1 cellular context compared by ENCODE assay signal in genomic region chr20:10332656-10333421, GRCh38.
TF ChIP-seq lines count a peak whose summit lies in the region.

No MANE protein-coding gene starts in this region.

TF ChIP-seq in IMR-90, 13 proteins besides CTCF, POLR2A, EP300 and RAD21 (continued from another document):
- TF ChIP-seq, protein P1, sequence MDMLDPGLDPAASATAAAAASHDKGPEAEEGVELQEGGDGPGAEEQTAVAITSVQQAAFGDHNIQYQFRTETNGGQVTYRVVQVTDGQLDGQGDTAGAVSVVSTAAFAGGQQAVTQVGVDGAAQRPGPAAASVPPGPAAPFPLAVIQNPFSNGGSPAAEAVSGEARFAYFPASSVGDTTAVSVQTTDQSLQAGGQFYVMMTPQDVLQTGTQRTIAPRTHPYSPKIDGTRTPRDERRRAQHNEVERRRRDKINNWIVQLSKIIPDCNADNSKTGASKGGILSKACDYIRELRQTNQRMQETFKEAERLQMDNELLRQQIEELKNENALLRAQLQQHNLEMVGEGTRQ (IDR thresholded peaks at IDR 0.05; ENCODE audit: low read depth, low read length) = no peak
- TF ChIP-seq CEBPB (IDR thresholded peaks at IDR 0.05; ENCODE audit: low read depth, low read length) (no peak), CHD1 (IDR thresholded peaks at IDR 0.05; ENCODE audit: low read depth, low read length) (no peak), NFE2L2 (IDR thresholded peaks at IDR 0.05; ENCODE audit: low read depth, low read length) (no peak), RCOR1 (IDR thresholded peaks at IDR 0.05; ENCODE audit: insufficient replicate concordance, low read length) (no peak), SMC3 (IDR thresholded peaks at IDR 0.05; ENCODE audit: low read depth, low read length) (no peak), MAZ (IDR thresholded peaks at IDR 0.05; ENCODE audit: borderline replicate concordance, low read depth, low read length) (no peak), MXI1 (IDR thresholded peaks at IDR 0.05; ENCODE audit: borderline replicate concordance, low read depth, low read length) (no peak)
